ENCODE assay signal across 20 cellular contexts in the genomic region with DNA sequence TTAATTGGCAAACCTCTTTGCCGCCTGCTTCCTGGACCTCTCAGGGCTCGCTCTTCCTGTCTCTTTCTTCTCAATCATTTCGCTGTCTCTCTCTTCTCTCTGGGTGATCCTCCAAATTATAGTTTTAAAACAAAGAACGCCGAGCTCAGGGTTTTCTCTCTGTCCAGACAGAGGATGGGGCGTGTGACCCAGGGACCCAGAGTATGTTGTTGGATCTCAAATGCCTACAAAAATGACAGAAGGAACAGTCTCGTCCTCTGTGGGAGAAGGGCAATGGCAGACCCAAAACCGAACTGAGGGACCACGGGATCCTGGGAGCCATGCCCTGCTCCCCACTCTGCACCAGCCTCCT.
"Had no signal": no experiment of that assay in that cellular context is flagged by ENCODE, and none has a peak within 500 bp of the region (broad histone marks: within the 10 kb centered on the region; RNA-seq: fewer than 3 reads in every experiment).

No MANE protein-coding gene starts in this region.

- H3K27ac ChIP-seq: body of pancreas, coronary artery, gastrocnemius medialis, prostate gland, right atrium auricular region, skin epidermis, stomach, testis had no signal

- H3K27me3 Mint-ChIP-seq: activated naive CD8-positive, alpha-beta T cell treated with anti-CD3 and anti-CD28 coated beads for 36 hours had no signal

- DNase-seq: activated CD4-positive, alpha-beta T cell treated with anti-CD3 and anti-CD28 coated beads, Interleukin-2, amount 50 U/mL, for 1 hour; activated CD4-positive, CD25-positive, alpha-beta regulatory T cell treated with anti-CD3 and anti-CD28 coated beads, Interleukin-2, amount 50 U/mL, for 72 hours; activated CD8-positive, alpha-beta memory T cell treated with anti-CD3 and anti-CD28 coated beads for 24 hours; activated CD8-positive, alpha-beta memory T cell treated with anti-CD3 and anti-CD28 coated beads, Interleukin-2, amount 50 U/mL, for 48 hours; activated naive CD8-positive, alpha-beta T cell treated with anti-CD3 and anti-CD28 coated beads for 36 hours; central memory CD4-positive, alpha-beta T cell; gastrocnemius medialis; kidney; mammary epithelial cell; midbrain; stimulated activated CD4-positive, alpha-beta T cell treated with anti-CD3 and anti-CD28 coated beads, Interleukin-2, amount 100 ng/mL, for 48 hours; testis had no signal

- H3K4me1 Mint-ChIP-seq: activated naive CD8-positive, alpha-beta T cell treated with anti-CD3 and anti-CD28 coated beads for 36 hours had no signal

- H3K27ac Mint-ChIP-seq: activated naive CD8-positive, alpha-beta T cell treated with anti-CD3 and anti-CD28 coated beads for 36 hours; nephron had no signal

- ATAC-seq: body of pancreas, gastrocnemius medialis, left lobe of liver had no signal

- H3K4me3 Mint-ChIP-seq: activated naive CD8-positive, alpha-beta T cell treated with anti-CD3 and anti-CD28 coated beads for 36 hours; nephron had no signal
